In genomic region chr17:77471984-77472836, GRCh38 we compare ENCODE assay signal across 8 cellular contexts.
DNase-seq lines count a peak whose midpoint lies in the region; ATAC-seq and TF ChIP-seq lines count a peak whose summit lies in the region.

No MANE protein-coding gene starts in this region.

- H3K9me3 ChIP-seq in RWPE2 (ENCODE audit: severe bottlenecking) (no peaks in the 10 kb centered on the region), duodenal mucosa (ENCODE audit: control insufficient read depth in 1 of 2, low read length in 2 of 2) (no peaks in the 10 kb centered on the region)

- H3K4ac ChIP-seq in mesendoderm (ENCODE audit: low read depth, low read length) = peak overlapping the region; percentile 64

- ATAC-seq in RWPE2 (ENCODE audit: low read depth) (peak; percentile 62), HG02852 (IDR thresholded peaks at IDR 0.05; ENCODE audit: unreplicated experiment) (no peak)

- peak; percentile 58 for DNase-seq in Ammon's horn (ENCODE audit: low spot score)
- DNase-seq in HEK293T (ENCODE audit: extremely low spot score) = peak; percentile 40
- peak; percentile 84 for DNase-seq in RWPE2 (ENCODE audit: low spot score)
- peak; percentile 86 for DNase-seq in mesendoderm
- DNase-seq in ureter (ENCODE audit: low spot score) = peak; percentile 74
- no peak for DNase-seq in activated CD4-positive, CD25-positive, alpha-beta regulatory T cell treated with anti-CD3 and anti-CD28 coated beads, Interleukin-2, amount 50 U/mL, for 72 hours

- H3K9ac ChIP-seq in duodenal mucosa (ENCODE audit: low read depth in 1 of 2, low read length in 2 of 2) (peak overlapping the region in 1 of 2 donors; percentile 36), mesendoderm (ENCODE audit: low read length) (peak overlapping the region; percentile 56)

- H3K4me2 ChIP-seq in mesendoderm (ENCODE audit: low read length) = peak overlapping the region; percentile 1

- peak overlapping the region; percentile 87 for H3K56ac ChIP-seq in mesendoderm (ENCODE audit: low read length)

- H3K23ac ChIP-seq in mesendoderm (ENCODE audit: low read length) = peak overlapping the region; percentile 51

- H2AK5ac ChIP-seq in mesendoderm (ENCODE audit: low read length) = no peak overlapping the region

- POLR2A ChIA-PET in HEK293T (lab: Yijun Ruan, JAX) = interaction anchor here (1.8 kb wide), 1 partner anchor 21 kb away, joined by 5 read pairs; no protein-coding TSS in a partner anchor

- TF ChIP-seq CTCF in RWPE2 (IDR thresholded peaks at IDR 0.05; ENCODE audit: poor library complexity, severe bottlenecking) = no peak

- peak overlapping the region; percentile 63 for H2BK120ac ChIP-seq in mesendoderm (ENCODE audit: low read depth, low read length)

- peak overlapping the region; percentile 56 for H4K8ac ChIP-seq in mesendoderm (ENCODE audit: low read depth, low read length)

- peaks cover 39% of the 10 kb centered on the region for H3K79me1 ChIP-seq in mesendoderm (ENCODE audit: low read length)

- H2BK15ac ChIP-seq in mesendoderm (replicated peaks; ENCODE audit: low read depth) = peak overlapping the region; percentile 28

- H3K79me2 ChIP-seq in mesendoderm (ENCODE audit: control insufficient read depth, insufficient read depth, low read length) = peaks cover 68% of the 10 kb centered on the region

- CTCF ChIA-PET in HEK293T (lab: Yijun Ruan, JAX) = interaction anchor here (0.6 to 1.5 kb wide), 4 partner anchors 24 to 133 kb away, joined by 3 to 5 read pairs (median 4); no protein-coding TSS in a partner anchor

- H3K36me3 ChIP-seq in RWPE2 (ENCODE audit: low read depth) = peaks cover 18% of the 10 kb centered on the region; the same call in 1 of the 2 replicates
- peaks cover 1 to 8% of the 10 kb centered on the region in 2 donors for H3K36me3 ChIP-seq in duodenal mucosa (ENCODE audit: control insufficient read depth in 1 of 2, insufficient read depth in 2 of 2, low read length in 2 of 2)
- no peaks in the 10 kb centered on the region for H3K36me3 ChIP-seq in mesendoderm (ENCODE audit: control insufficient read depth, insufficient read depth, low read length)

- H3K18ac ChIP-seq in mesendoderm (ENCODE audit: low read length) = peak overlapping the region; percentile 82

- H2BK5ac ChIP-seq in mesendoderm (ENCODE audit: low read length) = peak overlapping the region; percentile 54

- peaks cover 73% of the 10 kb centered on the region for H3K4me1 ChIP-seq in RWPE2 (ENCODE audit: insufficient read depth, poor library complexity, severe bottlenecking)
- H3K4me1 ChIP-seq in duodenal mucosa (ENCODE audit: control insufficient read depth in 1 of 2, insufficient read depth in 2 of 2, low read length in 2 of 2) = peaks cover 64 to 69% of the 10 kb centered on the region in 2 donors
- peaks cover 34% of the 10 kb centered on the region for H3K4me1 ChIP-seq in mesendoderm (ENCODE audit: control insufficient read depth, low read depth, low read length)

- no CpG with 5 or more reads among the region's 18 CpGs for WGBS in mesendoderm (ENCODE audit: extremely low coverage, insufficient coverage, low lambda C conversion rate)

- H3K4me3 ChIP-seq in RWPE2 (ENCODE audit: severe bottlenecking) (no peak overlapping the region), duodenal mucosa (ENCODE audit: low read depth in 1 of 2, low read length in 2 of 2) (peak overlapping the region; percentile 8 to 13), mesendoderm (ENCODE audit: low read length) (no peak overlapping the region)

- no peaks in the 10 kb centered on the region for H3K27me3 ChIP-seq in RWPE2 (ENCODE audit: insufficient read depth, poor library complexity, severe bottlenecking)
- H3K27me3 ChIP-seq in duodenal mucosa (ENCODE audit: control insufficient read depth in 1 of 2, insufficient read depth in 2 of 2, low read length in 2 of 2) = no peaks in the 10 kb centered on the region
- no peaks in the 10 kb centered on the region for H3K27me3 ChIP-seq in mesendoderm (ENCODE audit: insufficient read depth, low read length, poor library complexity)

- H3K27ac ChIP-seq in RWPE2 (ENCODE audit: poor library complexity, severe bottlenecking) (peak overlapping the region; percentile 97), duodenal mucosa (ENCODE audit: low read depth, low read length) (peak overlapping the region; percentile 23), mesendoderm (ENCODE audit: low read depth, low read length) (peak overlapping the region; percentile 98)

- no peak overlapping the region for H4K5ac ChIP-seq in mesendoderm (ENCODE audit: low read length)

TF ChIP-seq in HEK293T, 16 proteins besides CTCF, POLR2A, EP300 and RAD21:
- TF ChIP-seq CTBP1 (IDR thresholded peaks at IDR 0.05; ENCODE audit: borderline replicate concordance) (no peak), ELF4 (IDR thresholded peaks at IDR 0.05) (no peak)

Comparison
In these comparisons a context has a peak if more than half of its experiments do, and no peak if none do; other contexts are left out.
1. H3K27ac ChIP-seq: peak in every context shown above with its lines; median percentile 98 in mesendoderm; 97 in RWPE2; 23 in duodenal mucosa.
2. H3K4me3 ChIP-seq: peak in duodenal mucosa (2 of 2); none in RWPE2 (single experiment) and mesendoderm (single experiment).